ENCODE assay signal across 14 cellular contexts in the genomic region with DNA sequence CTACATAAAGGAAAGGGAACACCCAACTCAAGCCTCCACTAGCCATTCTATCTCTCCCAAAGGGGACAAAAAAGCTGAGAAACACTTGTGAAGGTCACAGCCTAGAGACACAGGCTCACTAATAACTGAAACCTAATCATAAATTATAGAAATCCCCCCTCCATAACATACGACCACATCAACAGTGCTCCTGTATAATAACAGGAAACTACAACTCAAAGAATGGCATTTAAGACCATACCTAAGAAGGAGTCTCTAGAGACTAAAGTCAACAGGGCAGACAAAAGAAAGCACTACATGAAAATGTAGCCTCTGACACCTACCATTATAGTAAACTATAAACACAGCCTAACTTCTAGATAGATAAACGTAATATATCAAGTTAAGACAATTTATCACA.
DNase-seq lines count a peak whose midpoint lies in the region; ATAC-seq lines count a peak whose summit lies in the region.
"Had no signal": no experiment of that assay in that cellular context is flagged by ENCODE, and none has a peak within 500 bp of the region (broad histone marks: within the 10 kb centered on the region; RNA-seq: fewer than 3 reads in every experiment).

No MANE protein-coding gene starts in this region.

- peaks cover 81% of the 10 kb centered on the region for H3K4me1 Mint-ChIP-seq in activated T-cell treated with anti-CD3 and anti-CD28 coated beads, Interleukin-2, amount 50 U/mL, for 72 hours (ENCODE audit: low read depth)
- peaks cover 70% of the 10 kb centered on the region for H3K4me1 Mint-ChIP-seq in activated naive CD8-positive, alpha-beta T cell treated with anti-CD3 and anti-CD28 coated beads for 36 hours
- H3K4me1 Mint-ChIP-seq in stimulated activated naive CD8-positive, alpha-beta T cell treated with anti-CD3 and anti-CD28 coated beads, Interleukin-15, Interleukin-2, amounts not matched to agents 100 ng/mL and 50 ng/mL, for 24 hours (ENCODE audit: low read depth), result peaks cover 85% of the 10 kb centered on the region

- peaks cover 4 to 13% of the 10 kb centered on the region in 2 donors for H3K36me3 Mint-ChIP-seq in activated T-cell treated with anti-CD3 and anti-CD28 coated beads, Interleukin-2, amount 50 U/mL, for 72 hours (ENCODE audit: insufficient read depth in 2 of 2)
- peaks cover 60% of the 10 kb centered on the region for H3K36me3 Mint-ChIP-seq in activated naive CD8-positive, alpha-beta T cell treated with anti-CD3 and anti-CD28 coated beads for 36 hours
- H3K36me3 Mint-ChIP-seq in stimulated activated naive CD8-positive, alpha-beta T cell treated with anti-CD3 and anti-CD28 coated beads, Interleukin-15, Interleukin-2, amounts not matched to agents 100 ng/mL and 50 ng/mL, for 24 hours (ENCODE audit: low read depth), result peaks cover 25% of the 10 kb centered on the region

- H3K9me3 Mint-ChIP-seq in activated T-cell treated with anti-CD3 and anti-CD28 coated beads, Interleukin-2, amount 50 U/mL, for 72 hours, result no peaks in the 10 kb centered on the region
- peaks cover 12% of the 10 kb centered on the region for H3K9me3 Mint-ChIP-seq in activated naive CD8-positive, alpha-beta T cell treated with anti-CD3 and anti-CD28 coated beads for 36 hours
- no peaks in the 10 kb centered on the region for H3K9me3 Mint-ChIP-seq in stimulated activated naive CD8-positive, alpha-beta T cell treated with anti-CD3 and anti-CD28 coated beads, Interleukin-15, Interleukin-2, amounts not matched to agents 100 ng/mL and 50 ng/mL, for 24 hours

- no peak for DNase-seq in activated T-cell treated with anti-CD3 and anti-CD28 coated beads, Interleukin-2, amount 50 U/mL, for 72 hours
- no peak for DNase-seq in activated T-cell treated with anti-CD3 and anti-CD28 coated beads for 4 hours
- DNase-seq in NCI-H69 (lab: John Stamatoyannopoulos, UW), result peak; percentile 65
- no peak for DNase-seq in activated naive CD8-positive, alpha-beta T cell treated with anti-CD3 and anti-CD28 coated beads for 36 hours
- no peak for DNase-seq in 8988T
- DNase-seq: BE2C, KG1, NCI-H1092 treated with DMSO at 0.1 percent for 48 hours, NCI-H187, NCI-H2171, NCI-H446 treated with DMSO at 0.1 percent for 48 hours, NCI-H774 had no signal

- H3K4me3 Mint-ChIP-seq in activated T-cell treated with anti-CD3 and anti-CD28 coated beads, Interleukin-2, amount 50 U/mL, for 72 hours, result peak overlapping the region; percentile 65 to 71
- peak overlapping the region; percentile 61 for H3K4me3 Mint-ChIP-seq in activated naive CD8-positive, alpha-beta T cell treated with anti-CD3 and anti-CD28 coated beads for 36 hours
- H3K4me3 Mint-ChIP-seq in stimulated activated naive CD8-positive, alpha-beta T cell treated with anti-CD3 and anti-CD28 coated beads, Interleukin-15, Interleukin-2, amounts not matched to agents 100 ng/mL and 50 ng/mL, for 24 hours, result peak overlapping the region; percentile 57

- H3K27me3 Mint-ChIP-seq in activated T-cell treated with anti-CD3 and anti-CD28 coated beads, Interleukin-2, amount 50 U/mL, for 72 hours (ENCODE audit: low read depth), result no peaks in the 10 kb centered on the region
- no peaks in the 10 kb centered on the region for H3K27me3 Mint-ChIP-seq in activated naive CD8-positive, alpha-beta T cell treated with anti-CD3 and anti-CD28 coated beads for 36 hours
- no peaks in the 10 kb centered on the region for H3K27me3 Mint-ChIP-seq in stimulated activated naive CD8-positive, alpha-beta T cell treated with anti-CD3 and anti-CD28 coated beads, Interleukin-15, Interleukin-2, amounts not matched to agents 100 ng/mL and 50 ng/mL, for 24 hours

- ATAC-seq in activated T-cell treated with anti-CD3 and anti-CD28 coated beads, Interleukin-2, amount 50 U/mL, for 72 hours (replicated peaks in 1 of 2), result no peak
- no peak for ATAC-seq in GM19035 (IDR thresholded peaks at IDR 0.05; ENCODE audit: unreplicated experiment)

- H3K27ac Mint-ChIP-seq in activated T-cell treated with anti-CD3 and anti-CD28 coated beads, Interleukin-2, amount 50 U/mL, for 72 hours, result peak overlapping the region; percentile 74
- peak overlapping the region; percentile 87 for H3K27ac Mint-ChIP-seq in activated naive CD8-positive, alpha-beta T cell treated with anti-CD3 and anti-CD28 coated beads for 36 hours
- H3K27ac Mint-ChIP-seq in stimulated activated naive CD8-positive, alpha-beta T cell treated with anti-CD3 and anti-CD28 coated beads, Interleukin-15, Interleukin-2, amounts not matched to agents 100 ng/mL and 50 ng/mL, for 24 hours, result peak overlapping the region; percentile 82
